In genomic region chr19:13047374-13047773, GRCh38 we compare ENCODE assay signal across 19 cellular contexts.
"Had no signal": no experiment of that assay in that cellular context is flagged by ENCODE, and none has a peak within 500 bp of the region (broad histone marks: within the 10 kb centered on the region; RNA-seq: fewer than 3 reads in every experiment).

No MANE protein-coding gene starts in this region.

- H3K36me3 Mint-ChIP-seq: activated naive CD8-positive, alpha-beta T cell treated with anti-CD3 and anti-CD28 coated beads, Interleukin-2, amount 10 ng/mL, durations not matched to agents 7 days and 5 days had no signal

- H3K9me3 ChIP-seq: upper lobe of right lung had no signal

- H3K27ac ChIP-seq: SK-N-MC, upper lobe of right lung had no signal

- H3K27me3 ChIP-seq: upper lobe of right lung had no signal

- DNase-seq: activated CD4-positive, alpha-beta T cell treated with anti-CD3 and anti-CD28 coated beads, Interleukin-2, amount 50 U/mL, for 1 hour; activated CD8-positive, alpha-beta memory T cell treated with anti-CD3 and anti-CD28 coated beads for 24 hours; activated naive CD4-positive, alpha-beta T cell; activated naive CD8-positive, alpha-beta T cell treated with anti-CD3 and anti-CD28 coated beads, Interleukin-2, amount 10 ng/mL, durations not matched to agents 7 days and 5 days; aorta; effector memory CD4-positive, alpha-beta T cell; hypothalamus; nephron progenitor cell; occipital lobe; right cardiac atrium; stimulated activated CD4-positive, alpha-beta T cell treated with anti-CD3 and anti-CD28 coated beads, Interleukin-4, amount 100 ng/mL, for 4 hours; stimulated activated CD8-positive, alpha-beta memory T cell treated with anti-CD3 and anti-CD28 coated beads, Interleukin-4, amount 100 ng/mL, for 48 hours; stimulated activated naive CD8-positive, alpha-beta T cell treated with anti-CD3 and anti-CD28 coated beads, Interleukin-15, Interleukin-2, amounts not matched to agents 100 U/mL and 50 U/mL, for 24 hours; upper lobe of right lung had no signal

- ATAC-seq: right cardiac atrium; stimulated activated naive CD8-positive, alpha-beta T cell treated with anti-CD3 and anti-CD28 coated beads, Interleukin-15, Interleukin-2, amounts not matched to agents 100 U/mL and 50 U/mL, for 24 hours; upper lobe of right lung had no signal

- H3K4me3 ChIP-seq: SK-N-MC, smooth muscle cell, upper lobe of right lung had no signal

- H3K9me3 Mint-ChIP-seq: activated naive CD8-positive, alpha-beta T cell treated with anti-CD3 and anti-CD28 coated beads, Interleukin-2, amount 10 ng/mL, durations not matched to agents 7 days and 5 days; activated T-helper 1 cell treated with anti-CD3 and anti-CD28 coated beads, Interleukin-12 subunit alpha, Interleukin-12 subunit beta, Interleukin-2, Interleukin-4 antibody, amounts not matched to agents 30 ng/mL and 10 ng/mL and 1 ng/mL, durations not matched to agents 14 hours and 24 hours and 36 hours; mesothelial cell of epicardium; nephron progenitor cell had no signal

- H3K27ac Mint-ChIP-seq: activated naive CD8-positive, alpha-beta T cell treated with anti-CD3 and anti-CD28 coated beads, Interleukin-2, amount 10 ng/mL, durations not matched to agents 7 days and 5 days; activated T-helper 1 cell treated with anti-CD3 and anti-CD28 coated beads, Interleukin-12 subunit alpha, Interleukin-12 subunit beta, Interleukin-2, Interleukin-4 antibody, amounts not matched to agents 30 ng/mL and 10 ng/mL and 1 ng/mL, durations not matched to agents 14 hours and 24 hours and 36 hours; mesothelial cell of epicardium; nephron progenitor cell; progenitor cell of endocrine pancreas had no signal

- H3K4me3 Mint-ChIP-seq: activated naive CD8-positive, alpha-beta T cell treated with anti-CD3 and anti-CD28 coated beads, Interleukin-2, amount 10 ng/mL, durations not matched to agents 7 days and 5 days; activated T-helper 1 cell treated with anti-CD3 and anti-CD28 coated beads, Interleukin-12 subunit alpha, Interleukin-12 subunit beta, Interleukin-2, Interleukin-4 antibody, amounts not matched to agents 30 ng/mL and 10 ng/mL and 1 ng/mL, durations not matched to agents 14 hours and 24 hours and 36 hours; mesothelial cell of epicardium; nephron progenitor cell had no signal
